Comparison of ENCODE assay signal across 22 cellular contexts in the genomic region with DNA sequence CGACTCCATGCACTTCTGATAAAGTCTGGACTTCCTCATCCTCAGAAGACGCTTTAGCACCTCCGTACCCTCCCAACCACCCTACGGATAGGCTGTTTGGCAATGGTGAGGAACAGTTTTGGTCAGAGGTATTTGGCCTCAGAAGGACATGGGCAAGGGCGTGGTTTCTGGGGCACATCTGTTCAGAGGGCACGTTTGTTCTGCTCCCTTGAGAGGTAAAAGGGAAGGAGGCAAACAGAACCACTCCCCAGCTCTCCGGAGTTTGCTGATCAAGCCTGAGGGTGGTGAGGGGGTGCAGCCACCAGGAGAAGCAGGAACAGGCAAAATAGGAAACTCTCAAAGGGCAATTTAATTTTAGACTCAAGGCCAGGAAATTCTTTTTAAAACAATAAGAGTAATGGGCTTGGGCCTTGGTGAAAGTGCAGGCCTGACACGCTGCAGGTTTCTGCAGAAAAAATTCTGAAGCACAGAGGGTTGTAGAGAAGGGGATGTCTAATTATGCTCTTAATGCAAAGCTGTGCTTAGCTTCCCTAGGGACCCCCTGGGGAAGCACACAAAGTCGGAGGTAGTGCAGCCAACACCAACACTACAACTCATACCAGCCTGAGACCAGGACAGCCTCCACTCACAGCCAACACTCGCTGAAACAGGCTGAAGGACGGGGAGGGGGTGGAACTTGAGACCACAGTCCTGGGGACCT. TPM values are rescaled to one million over a fixed set of nuclear protein-coding genes. Genes with fewer than 3 reads are reported as not detected.
DNase-seq lines count a peak whose midpoint lies in the region; ATAC-seq, FAIRE-seq and TF ChIP-seq lines count a peak whose summit lies in the region.
"Had no signal": no experiment of that assay in that cellular context is flagged by ENCODE, and none has a peak within 500 bp of the region (broad histone marks: within the 10 kb centered on the region; RNA-seq: fewer than 3 reads in every experiment).

No MANE protein-coding gene starts in this region.

- peaks cover 24% of the 10 kb centered on the region for H3K36me3 Mint-ChIP-seq in WTC11
- H3K36me3 Mint-ChIP-seq: activated naive CD4-positive, alpha-beta T cell treated with anti-CD3 and anti-CD28 coated beads, Interleukin-2, amount 10 ng/mL, durations not matched to agents 7 days and 5 days had no signal

- TF ChIP-seq CTCF in WTC11 (IDR thresholded peaks at IDR 0.05) (no peak), neutrophil (IDR thresholded peaks at IDR 0.05) (no peak), vagina (IDR thresholded peaks at IDR 0.05) (no peak)

- POLR2A ChIA-PET in WTC11 (lab: Charles Lee): no interaction called here

- H3K4me1 Mint-ChIP-seq in WTC11: peaks cover 38% of the 10 kb centered on the region

- H3K4me2 ChIP-seq in Karpas-422 (ENCODE audit: low read depth, low read length, poor library complexity, severe bottlenecking): peak overlapping the region; percentile 62
- H3K4me2 ChIP-seq: smooth muscle cell had no signal

- FAIRE-seq in GM12892 (lab: Jason Lieb, UNC): peak; percentile 70
- FAIRE-seq: astrocyte, endothelial cell of umbilical vein, pancreas had no signal

- H3K27me3 ChIP-seq in Karpas-422 (ENCODE audit: low read length): no peaks in the 10 kb centered on the region
- no peaks in the 10 kb centered on the region for H3K27me3 ChIP-seq in neutrophil
- no peaks in the 10 kb centered on the region for H3K27me3 ChIP-seq in vagina
- H3K27me3 ChIP-seq: pancreas, transverse colon had no signal

- no peaks in the 10 kb centered on the region for H3K9me2 ChIP-seq in Karpas-422 (replicated peaks; ENCODE audit: insufficient read depth, low read length)

- no peak overlapping the region for H3K4me3 Mint-ChIP-seq in WTC11
- H3K4me3 Mint-ChIP-seq: activated naive CD4-positive, alpha-beta T cell treated with anti-CD3 and anti-CD28 coated beads, Interleukin-2, amount 10 ng/mL, durations not matched to agents 7 days and 5 days had no signal

- H3K9ac ChIP-seq in Karpas-422 (ENCODE audit: low read length): peak overlapping the region; percentile 71

- H3K79me2 ChIP-seq in Karpas-422 (ENCODE audit: low read length): no peaks in the 10 kb centered on the region

- H3K4me1 ChIP-seq in Karpas-422 (ENCODE audit: low read length): peaks cover 40% of the 10 kb centered on the region
- peaks cover 100% of the 10 kb centered on the region in 2 experiments for H3K4me1 ChIP-seq in neutrophil (ENCODE audit: control insufficient read depth in 1 of 2, insufficient read depth in 1 of 2, low read depth in 1 of 2, low read length in 1 of 2)
- no peaks in the 10 kb centered on the region for H3K4me1 ChIP-seq in vagina
- H3K4me1 ChIP-seq: pancreas had no signal

- H3K36me3 ChIP-seq in Karpas-422 (ENCODE audit: insufficient read depth, low read length) (no peaks in the 10 kb centered on the region), neutrophil (no peaks in the 10 kb centered on the region), vagina (no peaks in the 10 kb centered on the region)
- H3K36me3 ChIP-seq: pancreas, transverse colon had no signal

- no peak; the same call in 1 of the 2 replicates for ATAC-seq in WTC11
- ATAC-seq: pancreas had no signal

- H3K4me3 ChIP-seq in Karpas-422 (ENCODE audit: low read length): peak overlapping the region; percentile 58
- peak overlapping the region; percentile 10 to 35 for H3K4me3 ChIP-seq in neutrophil (ENCODE audit: low read depth in 1 of 2, low read length in 1 of 2)
- H3K4me3 ChIP-seq in vagina: no peak overlapping the region
- H3K4me3 ChIP-seq: pancreas, smooth muscle cell, transverse colon had no signal

- CTCF ChIA-PET in WTC11 (lab: Charles Lee): interaction anchor here (0.8 kb wide), 1 partner anchor 9 kb away, joined by 3 read pairs; no protein-coding TSS in a partner anchor

- H3K9me3 Mint-ChIP-seq in WTC11: no peaks in the 10 kb centered on the region
- H3K9me3 Mint-ChIP-seq: activated naive CD4-positive, alpha-beta T cell treated with anti-CD3 and anti-CD28 coated beads, Interleukin-2, amount 10 ng/mL, durations not matched to agents 7 days and 5 days had no signal

- H4K20me1 ChIP-seq in Karpas-422 (ENCODE audit: insufficient read depth, low read depth, low read length): no peaks in the 10 kb centered on the region

- H3K27ac ChIP-seq in Karpas-422 (ENCODE audit: low read length): peak overlapping the region; percentile 97
- peak overlapping the region; percentile 84 for H3K27ac ChIP-seq in neutrophil
- H3K27ac ChIP-seq in vagina: no peak overlapping the region
- H3K27ac ChIP-seq: pancreas had no signal

- TF ChIP-seq POLR2A in GM12892 (IDR thresholded peaks at IDR 0.05; ENCODE audit: low read depth, low read length) (no peak), vagina (IDR thresholded peaks at IDR 0.05) (no peak)

- H3K9me3 ChIP-seq in Karpas-422 (ENCODE audit: low read length): no peaks in the 10 kb centered on the region
- no peaks in the 10 kb centered on the region for H3K9me3 ChIP-seq in neutrophil
- no peaks in the 10 kb centered on the region for H3K9me3 ChIP-seq in vagina
- H3K9me3 ChIP-seq: pancreas, transverse colon had no signal

- peak overlapping the region; percentile 11; the same call in 1 of the 2 replicates for H3K27ac Mint-ChIP-seq in WTC11
- H3K27ac Mint-ChIP-seq: activated naive CD4-positive, alpha-beta T cell treated with anti-CD3 and anti-CD28 coated beads, Interleukin-2, amount 10 ng/mL, durations not matched to agents 7 days and 5 days had no signal

- intact Hi-C loops in vagina (cut with DNase I): no loop called here

- DNase-seq in GM12892 (ENCODE audit: insufficient read length) (no peak), Karpas-422 (peak; percentile 88), WTC11 (ENCODE audit: low spot score) (no peak), H4 (ENCODE audit: low spot score) (no peak), vagina (ENCODE audit: extremely low spot score in 2 of 2) (no peak)
- DNase-seq in effector CD4-positive, alpha-beta T cell: no peak
- DNase-seq in activated CD4-positive, CD25-positive, alpha-beta regulatory T cell (lab: John Stamatoyannopoulos, UW): no peak
- DNase-seq: activated CD4-positive, alpha-beta T cell treated with anti-CD3 and anti-CD28 coated beads for 48 hours; activated naive CD4-positive, alpha-beta T cell treated with anti-CD3 and anti-CD28 coated beads, Interleukin-2, amount 10 ng/mL, durations not matched to agents 7 days and 5 days; activated T-cell treated with anti-CD3 and anti-CD28 coated beads for 4 hours; AML-193; foreskin melanocyte; GF-D8; GOT3; NCI-H1092 treated with DMSO at 0.1 percent for 48 hours; pancreas; T1000; transverse colon had no signal

- H2AFZ ChIP-seq in Karpas-422 (ENCODE audit: low read length): no peak overlapping the region

- H3K27me3 Mint-ChIP-seq in WTC11 (ENCODE audit: low read depth): no peaks in the 10 kb centered on the region; the same call in 1 of the 2 replicates

TF ChIP-seq in WTC11, 78 proteins besides CTCF, POLR2A, EP300 and RAD21 (continues in another document):
- TF ChIP-seq, protein P1, sequence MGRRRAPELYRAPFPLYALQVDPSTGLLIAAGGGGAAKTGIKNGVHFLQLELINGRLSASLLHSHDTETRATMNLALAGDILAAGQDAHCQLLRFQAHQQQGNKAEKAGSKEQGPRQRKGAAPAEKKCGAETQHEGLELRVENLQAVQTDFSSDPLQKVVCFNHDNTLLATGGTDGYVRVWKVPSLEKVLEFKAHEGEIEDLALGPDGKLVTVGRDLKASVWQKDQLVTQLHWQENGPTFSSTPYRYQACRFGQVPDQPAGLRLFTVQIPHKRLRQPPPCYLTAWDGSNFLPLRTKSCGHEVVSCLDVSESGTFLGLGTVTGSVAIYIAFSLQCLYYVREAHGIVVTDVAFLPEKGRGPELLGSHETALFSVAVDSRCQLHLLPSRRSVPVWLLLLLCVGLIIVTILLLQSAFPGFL (CRISPR knock-in tag; IDR thresholded peaks at IDR 0.05; ENCODE audit: borderline replicate concordance): no peak
- TF ChIP-seq, protein P2, sequence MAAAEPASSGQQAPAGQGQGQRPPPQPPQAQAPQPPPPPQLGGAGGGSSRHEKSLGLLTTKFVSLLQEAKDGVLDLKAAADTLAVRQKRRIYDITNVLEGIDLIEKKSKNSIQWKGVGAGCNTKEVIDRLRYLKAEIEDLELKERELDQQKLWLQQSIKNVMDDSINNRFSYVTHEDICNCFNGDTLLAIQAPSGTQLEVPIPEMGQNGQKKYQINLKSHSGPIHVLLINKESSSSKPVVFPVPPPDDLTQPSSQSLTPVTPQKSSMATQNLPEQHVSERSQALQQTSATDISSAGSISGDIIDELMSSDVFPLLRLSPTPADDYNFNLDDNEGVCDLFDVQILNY (CRISPR knock-in tag; IDR thresholded peaks at IDR 0.05): no peak
- no peak for TF ChIP-seq JAZF1 (CRISPR knock-in tag; IDR thresholded peaks at IDR 0.05)
- no peak for TF ChIP-seq SOX15 (CRISPR knock-in tag; IDR thresholded peaks at IDR 0.05)
- TF ChIP-seq, protein P3, sequence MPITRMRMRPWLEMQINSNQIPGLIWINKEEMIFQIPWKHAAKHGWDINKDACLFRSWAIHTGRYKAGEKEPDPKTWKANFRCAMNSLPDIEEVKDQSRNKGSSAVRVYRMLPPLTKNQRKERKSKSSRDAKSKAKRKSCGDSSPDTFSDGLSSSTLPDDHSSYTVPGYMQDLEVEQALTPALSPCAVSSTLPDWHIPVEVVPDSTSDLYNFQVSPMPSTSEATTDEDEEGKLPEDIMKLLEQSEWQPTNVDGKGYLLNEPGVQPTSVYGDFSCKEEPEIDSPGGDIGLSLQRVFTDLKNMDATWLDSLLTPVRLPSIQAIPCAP (CRISPR knock-in tag; IDR thresholded peaks at IDR 0.05): no peak
- no peak for TF ChIP-seq CREB1 (CRISPR knock-in tag; IDR thresholded peaks at IDR 0.05)
- TF ChIP-seq ESRRA (CRISPR knock-in tag; IDR thresholded peaks at IDR 0.05; ENCODE audit: borderline replicate concordance): no peak
- TF ChIP-seq, protein P4, sequence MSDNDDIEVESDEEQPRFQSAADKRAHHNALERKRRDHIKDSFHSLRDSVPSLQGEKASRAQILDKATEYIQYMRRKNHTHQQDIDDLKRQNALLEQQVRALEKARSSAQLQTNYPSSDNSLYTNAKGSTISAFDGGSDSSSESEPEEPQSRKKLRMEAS (CRISPR knock-in tag; IDR thresholded peaks at IDR 0.05): no peak
- TF ChIP-seq OVOL2 (CRISPR knock-in tag; IDR thresholded peaks at IDR 0.05; ENCODE audit: borderline replicate concordance): no peak
- no peak for TF ChIP-seq NFATC4 (CRISPR knock-in tag; IDR thresholded peaks at IDR 0.05)

RNA-seq across cellular contexts. Expression of a gene that starts 23.3 kb away (rescaled TPM):
- 71.8 TPM for polyA plus RNA-seq in GM12892 (2012; ENCODE audit: missing spikeins)
- total RNA-seq in Karpas-422 (2014; rRNA removed; shearing (Covaris generic); ENCODE audit: low replicate concordance): 129 and 135 TPM in 2 replicates
- 25.3 to 33.1 TPM (median 27.2 TPM) in 3 replicates for total RNA-seq in WTC11 (2021)
- 23.2 and 27.7 TPM in 2 replicates for total RNA-seq in H4 (2014; rRNA removed; shearing (Covaris generic))
- 51.6 TPM for total RNA-seq in vagina

Comparison
In these comparisons a context has a peak if more than half of its experiments do, and no peak if none do; other contexts are left out.
1. H3K4me3 ChIP-seq: peak in Karpas-422 (single experiment) and neutrophil (2 of 2); none in vagina (0 of 2).